25 cellular contexts compared by ENCODE assay signal in the genomic region with DNA sequence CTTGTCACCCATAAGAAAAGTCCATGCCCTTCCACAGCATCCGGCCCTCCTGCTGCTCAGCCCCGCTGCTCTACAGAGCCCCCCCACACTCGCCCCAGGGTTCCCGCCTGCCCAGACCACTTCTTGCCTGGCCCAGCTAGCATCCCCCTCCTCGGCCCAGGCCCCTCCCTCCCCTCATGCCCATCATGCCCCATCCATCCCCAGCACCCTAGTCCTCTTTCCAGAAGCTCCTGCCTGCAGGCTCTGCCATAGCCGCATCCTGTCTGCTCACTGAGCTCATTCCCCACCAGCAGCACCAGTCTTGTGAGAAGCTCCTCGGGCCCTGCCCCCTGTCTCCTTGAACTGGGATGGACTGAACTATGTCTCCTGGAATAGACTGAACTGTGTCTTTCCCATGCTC. TPM values are rescaled to one million over a fixed set of nuclear protein-coding genes. Genes with fewer than 3 reads are reported as not detected.
A peak's percentile ranks its signal among the peaks of the same experiment; 100 is the strongest.
DNase-seq lines count a peak whose midpoint lies in the region; ATAC-seq and TF ChIP-seq lines count a peak whose summit lies in the region.
"Had no signal": no experiment of that assay in that cellular context is flagged by ENCODE, and none has a peak within 500 bp of the region (broad histone marks: within the 10 kb centered on the region; RNA-seq: fewer than 3 reads in every experiment).

No MANE protein-coding gene starts in this region.

- no peak overlapping the region for H3K4me2 ChIP-seq in neuronal stem cell (ENCODE audit: insufficient read depth, low read length, poor library complexity, severe bottlenecking)
- H3K4me2 ChIP-seq: A549, BLaER1, KMS-11 had no signal

- H2BK120ac ChIP-seq in neuronal stem cell (ENCODE audit: low read depth, low read length), result no peak overlapping the region

- H3K27me3 Mint-ChIP-seq in natural killer cell treated with Interleukin-12 subunit alpha and Interleukin-12 subunit beta and Interleukin-15 and Interleukin-18, amount 100 ng/mL, for 72 hours, result peaks cover 4 to 13% of the 10 kb centered on the region in 2 donors
- H3K27me3 Mint-ChIP-seq in natural killer cell (ENCODE audit: low read depth in 2 of 2) (peaks cover 4 to 15% of the 10 kb centered on the region in 2 donors), glutamatergic neuron (ENCODE audit: unreplicated experiment) (peaks cover 2% of the 10 kb centered on the region)

- no peak overlapping the region for H4K8ac ChIP-seq in neuronal stem cell (ENCODE audit: low read depth, low read length)

- peak overlapping the region; percentile 10 for H3K23ac ChIP-seq in neuronal stem cell (ENCODE audit: low read depth, low read length, poor library complexity)

- no peaks in the 10 kb centered on the region for H3K4me1 Mint-ChIP-seq in natural killer cell treated with Interleukin-12 subunit alpha and Interleukin-12 subunit beta and Interleukin-15 and Interleukin-18, amount 100 ng/mL, for 72 hours (ENCODE audit: low read depth in 2 of 2)
- peaks cover 0 to 8% of the 10 kb centered on the region in 2 donors for H3K4me1 Mint-ChIP-seq in natural killer cell
- no peaks in the 10 kb centered on the region for H3K4me1 Mint-ChIP-seq in glutamatergic neuron (ENCODE audit: low read depth, unreplicated experiment)

- no peak overlapping the region for H2BK12ac ChIP-seq in neuronal stem cell (ENCODE audit: low read length)

- H2AK5ac ChIP-seq in neuronal stem cell (ENCODE audit: low read depth, low read length), result peak overlapping the region; percentile 47

- no peak overlapping the region for H3K4ac ChIP-seq in neuronal stem cell (ENCODE audit: low read length)

- TF ChIP-seq CTCF in natural killer cell (IDR thresholded peaks at IDR 0.05), result no peak
- TF ChIP-seq CTCF in glutamatergic neuron (IDR thresholded peaks at IDR 0.05; ENCODE audit: partially characterized antibody, unreplicated experiment), result no peak

- no peak overlapping the region for H3K4me3 ChIP-seq in neuronal stem cell (ENCODE audit: low read length in 2 of 2)
- H3K4me3 ChIP-seq: A549, BLaER1 had no signal

- peak in 1 of 2 donors; percentile 33 for ATAC-seq in natural killer cell treated with Interleukin-12 subunit alpha and Interleukin-12 subunit beta and Interleukin-15 and Interleukin-18, amount 100 ng/mL, for 72 hours
- no peak for ATAC-seq in natural killer cell
- ATAC-seq: A549 had no signal

- H2AFZ ChIP-seq in neuronal stem cell (ENCODE audit: low read length), result no peak overlapping the region

- no peaks in the 10 kb centered on the region for H3K9me3 Mint-ChIP-seq in natural killer cell treated with Interleukin-12 subunit alpha and Interleukin-12 subunit beta and Interleukin-15 and Interleukin-18, amount 100 ng/mL, for 72 hours
- H3K9me3 Mint-ChIP-seq in natural killer cell (no peaks in the 10 kb centered on the region), glutamatergic neuron (ENCODE audit: unreplicated experiment) (peaks cover 1% of the 10 kb centered on the region)
- H3K9me3 Mint-ChIP-seq: H9, HFFc6 had no signal

- H3K4me1 ChIP-seq in neuronal stem cell (ENCODE audit: control insufficient read depth in 2 of 2, insufficient read depth in 1 of 2, low read depth in 1 of 2, low read length in 2 of 2), result peaks cover 0 to 1% of the 10 kb centered on the region in 2 donors
- H3K4me1 ChIP-seq: Caco-2 had no signal

- no CpG with 5 or more reads among the region's 7 CpGs for WGBS in neuronal stem cell (ENCODE audit: extremely low coverage in 2 of 2, insufficient read length in 2 of 2, insufficient replicate concordance in 1 of 2), 2 donors

- H3K9ac ChIP-seq in neuronal stem cell (ENCODE audit: low read depth, low read length, poor library complexity), result no peak overlapping the region
- H3K9ac ChIP-seq: BLaER1, KMS-11 had no signal

- peak; percentile 41 for DNase-seq in natural killer cell treated with Interleukin-12 subunit alpha and Interleukin-12 subunit beta and Interleukin-15 and Interleukin-18, amount 100 ng/mL, for 72 hours (ENCODE audit: low spot score)
- DNase-seq in natural killer cell (no peak), glutamatergic neuron (peak; percentile 8), neuronal stem cell (ENCODE audit: low spot score) (no peak), NCI-H446 (lab: John Stamatoyannopoulos, UW) (no peak), DMS153 treated with DMSO at 0.1 percent for 48 hours (lab: John Stamatoyannopoulos, UW; ENCODE audit: unreplicated experiment) (no peak), NCI-H2029 (lab: John Stamatoyannopoulos, UW) (no peak)
- no peak for DNase-seq in effector CD4-positive, alpha-beta T cell
- DNase-seq: Caco-2; CD4-positive, alpha-beta memory T cell; H9; HFFc6; NCI-H1092 treated with DMSO at 0.1 percent for 48 hours; NCI-H146; NCI-H2029 treated with DMSO at 0.1 percent for 48 hours; NCI-H226; NCI-H524; NCI-H774; NK-92 treated with Interleukin-12 subunit alpha and Interleukin-12 subunit beta, amount 100 ng/mL, for 24 hours had no signal

- H3K9me3 ChIP-seq in neuronal stem cell (replicated peaks in 1 of 2; ENCODE audit: control insufficient read depth in 2 of 2, insufficient read depth in 1 of 2, low read depth in 1 of 2, low read length in 2 of 2), result no peaks in the 10 kb centered on the region
- H3K9me3 ChIP-seq: A549, BLaER1, Caco-2 had no signal

- H3K79me1 ChIP-seq in neuronal stem cell (ENCODE audit: low read depth, low read length), result peaks cover 2% of the 10 kb centered on the region

- H3K27ac ChIP-seq in neuronal stem cell (replicated peaks; ENCODE audit: low read length), result no peak overlapping the region
- H3K27ac ChIP-seq: A549, BLaER1, KMS-11, RWPE1 had no signal

- H3K36me3 ChIP-seq in neuronal stem cell (replicated peaks in 1 of 2; ENCODE audit: control insufficient read depth in 2 of 2, insufficient read depth in 2 of 2, low read length in 2 of 2), result no peaks in the 10 kb centered on the region
- H3K36me3 ChIP-seq: BLaER1 had no signal

- H3K36me3 Mint-ChIP-seq in natural killer cell treated with Interleukin-12 subunit alpha and Interleukin-12 subunit beta and Interleukin-15 and Interleukin-18, amount 100 ng/mL, for 72 hours, result no peaks in the 10 kb centered on the region
- H3K36me3 Mint-ChIP-seq in natural killer cell (no peaks in the 10 kb centered on the region), glutamatergic neuron (ENCODE audit: unreplicated experiment) (peaks cover 4% of the 10 kb centered on the region)
- H3K36me3 Mint-ChIP-seq: CD4-positive, alpha-beta memory T cell had no signal

- no peak overlapping the region for H2BK5ac ChIP-seq in neuronal stem cell (ENCODE audit: low read length)

- peaks cover 0 to 4% (median 0%) of the 10 kb centered on the region in 3 experiments for H3K27me3 ChIP-seq in neuronal stem cell (ENCODE audit: control insufficient read depth in 3 of 3, insufficient read depth in 3 of 3, low read depth in 1 of 3, low read length in 3 of 3)
- H3K27me3 ChIP-seq: BLaER1 had no signal

- intact Hi-C loops in natural killer cell (cut with micrococcal nuclease), result no loop called here

- H3K4me3 Mint-ChIP-seq in natural killer cell treated with Interleukin-12 subunit alpha and Interleukin-12 subunit beta and Interleukin-15 and Interleukin-18, amount 100 ng/mL, for 72 hours, result no peak overlapping the region
- no peak overlapping the region for H3K4me3 Mint-ChIP-seq in natural killer cell
- H3K4me3 Mint-ChIP-seq in glutamatergic neuron (ENCODE audit: unreplicated experiment), result no peak overlapping the region
- H3K4me3 Mint-ChIP-seq: CD4-positive, alpha-beta memory T cell; H9; HFFc6 had no signal

- no peak overlapping the region for H3K18ac ChIP-seq in neuronal stem cell (ENCODE audit: low read length)

- no peak overlapping the region for H4K91ac ChIP-seq in neuronal stem cell (ENCODE audit: low read depth, low read length, poor library complexity)

- no peak overlapping the region for H3K14ac ChIP-seq in neuronal stem cell (ENCODE audit: low read length)

- no peak overlapping the region for H3K27ac Mint-ChIP-seq in natural killer cell treated with Interleukin-12 subunit alpha and Interleukin-12 subunit beta and Interleukin-15 and Interleukin-18, amount 100 ng/mL, for 72 hours
- H3K27ac Mint-ChIP-seq in natural killer cell, result no peak overlapping the region
- H3K27ac Mint-ChIP-seq in glutamatergic neuron (ENCODE audit: unreplicated experiment), result no peak overlapping the region
- H3K27ac Mint-ChIP-seq: H9, HFFc6 had no signal

- no peak overlapping the region for H2BK15ac ChIP-seq in neuronal stem cell (ENCODE audit: low read length)

RNA-seq across cellular contexts. Expression of gene LINC01488, which starts 54.5 kb away (rescaled TPM):
- not detected for total RNA-seq in natural killer cell treated with Interleukin-12 subunit alpha and Interleukin-12 subunit beta and Interleukin-15 and Interleukin-18, amount 100 ng/mL, for 72 hours
- not detected for total RNA-seq in natural killer cell
- not detected for total RNA-seq in glutamatergic neuron (ENCODE audit: unreplicated experiment)
- 0.06 TPM for polyA plus RNA-seq in neuronal stem cell (2013, experiment 1 of 2)
- 0.01 TPM for polyA plus RNA-seq in neuronal stem cell (2013, experiment 2 of 2)
- total RNA-seq: Caco-2; CD4-positive, alpha-beta memory T cell; G401; H9; HFFc6; HT1080 had no signal
- polyA plus RNA-seq: CD4-positive, alpha-beta memory T cell had no signal

Comparison
In these comparisons a context has a peak if more than half of its experiments do, and no peak if none do; other contexts are left out.
1. DNase-seq: peak in natural killer cell treated with Interleukin-12 subunit alpha and Interleukin-12 subunit beta and Interleukin-15 and Interleukin-18, amount 100 ng/mL, for 72 hours (single experiment) and glutamatergic neuron (single experiment); none in natural killer cell (single experiment), neuronal stem cell (single experiment), NCI-H446 (0 of 2), DMS153 treated with DMSO at 0.1 percent for 48 hours (single experiment), NCI-H2029 (single experiment) and effector CD4-positive, alpha-beta T cell (single experiment).